ENCODE assay signal across 8 cellular contexts in genomic region chr22:33918676-33919590, GRCh38. TPM values are rescaled to one million over a fixed set of nuclear protein-coding genes. Genes with fewer than 3 reads are reported as not detected.
A peak's percentile ranks its signal among the peaks of the same experiment; 100 is the strongest.
DNase-seq lines count a peak whose midpoint lies in the region; ATAC-seq, FAIRE-seq and TF ChIP-seq lines count a peak whose summit lies in the region.

No MANE protein-coding gene starts in this region.

- H3K4me3 ChIP-seq in AG10803 (ENCODE audit: low read length) (peak overlapping the region; percentile 72), mesodermal cell (ENCODE audit: extremely low read depth, insufficient read depth, low read length, poor library complexity, severe bottlenecking) (peak overlapping the region; percentile 83)

- 6 to 13% methylated on average over 8 to 9 of the region's 13 CpGs for WGBS in mesodermal cell (ENCODE audit: insufficient coverage in 2 of 2), 2 experiments

- ATAC-seq in HG02642 (IDR thresholded peaks at IDR 0.05; ENCODE audit: poor library complexity, unreplicated experiment) = peak; percentile 5
- ATAC-seq in GM18498 (IDR thresholded peaks at IDR 0.05; ENCODE audit: unreplicated experiment) = no peak

- H3K9me3 Mint-ChIP-seq in chondrocyte (ENCODE audit: low read depth) = no peaks in the 10 kb centered on the region

- no peak for FAIRE-seq in urothelium cell line (lab: Jason Lieb, UNC)

- DNase-seq in AG10803 (ENCODE audit: low read depth) (peak; percentile 43), chondrocyte (ENCODE audit: low spot score) (no peak), occipital lobe (lab: John Stamatoyannopoulos, UW) (no peak), urothelium cell line (ENCODE audit: low spot score) (no peak)
- no peak for DNase-seq in stimulated activated CD8-positive, alpha-beta memory T cell treated with anti-CD3 and anti-CD28 coated beads, Interleukin-4, amount 100 ng/mL, for 48 hours

- H3K9me3 ChIP-seq in mesodermal cell (ENCODE audit: control insufficient read depth, low read length) = no peaks in the 10 kb centered on the region

- H3K4me1 Mint-ChIP-seq in chondrocyte (ENCODE audit: low read depth) = peaks cover 36% of the 10 kb centered on the region

- no peak overlapping the region for H3K27ac ChIP-seq in mesodermal cell (ENCODE audit: low read depth, low read length, severe bottlenecking)

- no peak for TF ChIP-seq CTCF in AG10803 (conservative IDR thresholded peaks at IDR 0.05; ENCODE audit: low read length)
- no peak for TF ChIP-seq CTCF in chondrocyte (IDR thresholded peaks at IDR 0.05)

- peak overlapping the region; percentile 82 for H3K4me3 Mint-ChIP-seq in chondrocyte (ENCODE audit: unreplicated experiment)

- no peak overlapping the region for H3K27ac Mint-ChIP-seq in chondrocyte (ENCODE audit: unreplicated experiment)

- H3K36me3 ChIP-seq in mesodermal cell (ENCODE audit: control insufficient read depth, insufficient read depth, low read length) = no peaks in the 10 kb centered on the region

- H3K4me1 ChIP-seq in mesodermal cell (ENCODE audit: control insufficient read depth, insufficient read depth, low read length, poor library complexity, severe bottlenecking) = peaks cover 12% of the 10 kb centered on the region

- H3K27me3 Mint-ChIP-seq in chondrocyte (ENCODE audit: low read depth) = peaks cover 1% of the 10 kb centered on the region

- no peaks in the 10 kb centered on the region for H3K36me3 Mint-ChIP-seq in chondrocyte (ENCODE audit: low read depth)

RNA-seq across cellular contexts. Expression of gene LARGE1, which starts 1.3 kb away (rescaled TPM):
- total RNA-seq in chondrocyte (21.3 to 24.8 TPM (median 22.6 TPM) in 3 replicates), occipital lobe (37.3 TPM)
- polyA plus RNA-seq in mesodermal cell (2013, experiment 1 of 2) = 25.3 TPM
- polyA plus RNA-seq in mesodermal cell (2013, experiment 2 of 2) = 21.7 TPM
